Comparison of ENCODE assay signal across 22 cellular contexts in genomic region chr3:127324913-127325629, GRCh38. TPM values are rescaled to one million over a fixed set of nuclear protein-coding genes. Genes with fewer than 3 reads are reported as not detected.
"Had no signal": no experiment of that assay in that cellular context is flagged by ENCODE, and none has a peak within 500 bp of the region (broad histone marks: within the 10 kb centered on the region; RNA-seq: fewer than 3 reads in every experiment).

No MANE protein-coding gene starts in this region.

- H3K36me3 ChIP-seq: breast epithelium, thyroid gland, vagina had no signal

- DNase-seq: activated CD4-positive, CD25-positive, alpha-beta regulatory T cell; activated naive CD8-positive, alpha-beta T cell treated with anti-CD3 and anti-CD28 coated beads for 36 hours; amygdala; cerebellar nuclear complex; effector CD8-positive, alpha-beta T cell; foreskin melanocyte; left colon; natural killer cell; posterior cingulate gyrus; retina; stimulated activated CD4-positive, alpha-beta T cell treated with anti-CD3 and anti-CD28 coated beads, Interleukin-2, amount 100 ng/mL, for 48 hours had no signal

- H3K4me1 Mint-ChIP-seq: activated naive CD8-positive, alpha-beta T cell treated with anti-CD3 and anti-CD28 coated beads for 36 hours; memory B cell; natural killer cell; stimulated activated memory B cell treated with anti-CD40 and anti-IgM and Interleukin-4, amounts not matched to agents 10 μg/mL and 1 μg/mL and 100 μg/mL, for 72 hours had no signal

- H3K27me3 ChIP-seq: breast epithelium, thyroid gland, vagina had no signal

- H3K4me3 Mint-ChIP-seq: activated naive CD8-positive, alpha-beta T cell treated with anti-CD3 and anti-CD28 coated beads for 36 hours; activated T-helper 1 cell treated with anti-CD3 and anti-CD28 coated beads, Interleukin-12 subunit alpha, Interleukin-12 subunit beta, Interleukin-2, Interleukin-4 antibody, amounts not matched to agents 30 ng/mL and 10 ng/mL and 1 ng/mL, durations not matched to agents 14 hours and 24 hours and 36 hours; memory B cell; natural killer cell; stimulated activated memory B cell treated with anti-CD40 and anti-IgM and Interleukin-4, amounts not matched to agents 10 μg/mL and 1 μg/mL and 100 μg/mL, for 72 hours; T-helper 2 cell treated with Interferon-gamma antibody and Interleukin-4, amounts not matched to agents 5 μg/mL and 100 μg/mL, for 36 hours had no signal

- H3K36me3 Mint-ChIP-seq: activated naive CD8-positive, alpha-beta T cell treated with anti-CD3 and anti-CD28 coated beads for 36 hours; memory B cell; stimulated activated memory B cell treated with anti-CD40 and anti-IgM and Interleukin-4, amounts not matched to agents 10 μg/mL and 1 μg/mL and 100 μg/mL, for 72 hours had no signal

- H3K27ac Mint-ChIP-seq: activated naive CD8-positive, alpha-beta T cell treated with anti-CD3 and anti-CD28 coated beads for 36 hours; activated T-helper 1 cell treated with anti-CD3 and anti-CD28 coated beads, Interleukin-12 subunit alpha, Interleukin-12 subunit beta, Interleukin-2, Interleukin-4 antibody, amounts not matched to agents 30 ng/mL and 10 ng/mL and 1 ng/mL, durations not matched to agents 14 hours and 24 hours and 36 hours; memory B cell; natural killer cell; stimulated activated memory B cell treated with anti-CD40 and anti-IgM and Interleukin-4, amounts not matched to agents 10 μg/mL and 1 μg/mL and 100 μg/mL, for 72 hours; T-helper 2 cell treated with Interferon-gamma antibody and Interleukin-4, amounts not matched to agents 5 μg/mL and 100 μg/mL, for 36 hours had no signal

- H3K4me3 ChIP-seq: breast epithelium, thyroid gland, vagina had no signal

- H3K4me1 ChIP-seq: breast epithelium, thyroid gland, vagina had no signal

- H3K9me3 ChIP-seq: thyroid gland, vagina had no signal

- ATAC-seq: left colon; natural killer cell; stimulated activated memory B cell treated with anti-CD40 and anti-IgM and Interleukin-4, amounts not matched to agents 10 μg/mL and 1 μg/mL and 100 μg/mL, for 72 hours had no signal

- H3K27ac ChIP-seq: breast epithelium, thyroid gland, vagina had no signal

RNA-seq across cellular contexts. Expression of gene PRR20G, which starts 37.2 kb away (rescaled TPM):
- total RNA-seq: activated CD8-positive, alpha-beta memory T cell treated with anti-CD3 and anti-CD28 coated beads for 36 hours; activated naive CD8-positive, alpha-beta T cell treated with anti-CD3 and anti-CD28 coated beads for 36 hours; activated T-helper 1 cell treated with anti-CD3 and anti-CD28 coated beads, Interleukin-12 subunit alpha, Interleukin-12 subunit beta, Interleukin-2, Interleukin-4 antibody, amounts not matched to agents 30 ng/mL and 10 ng/mL and 1 ng/mL, durations not matched to agents 14 hours and 24 hours and 36 hours; breast epithelium; endothelial cell of umbilical vein; left colon; mucosa of gallbladder; natural killer cell; skeletal muscle tissue; thyroid gland; vagina had no signal
- polyA plus RNA-seq: endothelial cell of umbilical vein had no signal
